ENCODE assay signal across 1 cellular context in the genomic region with DNA sequence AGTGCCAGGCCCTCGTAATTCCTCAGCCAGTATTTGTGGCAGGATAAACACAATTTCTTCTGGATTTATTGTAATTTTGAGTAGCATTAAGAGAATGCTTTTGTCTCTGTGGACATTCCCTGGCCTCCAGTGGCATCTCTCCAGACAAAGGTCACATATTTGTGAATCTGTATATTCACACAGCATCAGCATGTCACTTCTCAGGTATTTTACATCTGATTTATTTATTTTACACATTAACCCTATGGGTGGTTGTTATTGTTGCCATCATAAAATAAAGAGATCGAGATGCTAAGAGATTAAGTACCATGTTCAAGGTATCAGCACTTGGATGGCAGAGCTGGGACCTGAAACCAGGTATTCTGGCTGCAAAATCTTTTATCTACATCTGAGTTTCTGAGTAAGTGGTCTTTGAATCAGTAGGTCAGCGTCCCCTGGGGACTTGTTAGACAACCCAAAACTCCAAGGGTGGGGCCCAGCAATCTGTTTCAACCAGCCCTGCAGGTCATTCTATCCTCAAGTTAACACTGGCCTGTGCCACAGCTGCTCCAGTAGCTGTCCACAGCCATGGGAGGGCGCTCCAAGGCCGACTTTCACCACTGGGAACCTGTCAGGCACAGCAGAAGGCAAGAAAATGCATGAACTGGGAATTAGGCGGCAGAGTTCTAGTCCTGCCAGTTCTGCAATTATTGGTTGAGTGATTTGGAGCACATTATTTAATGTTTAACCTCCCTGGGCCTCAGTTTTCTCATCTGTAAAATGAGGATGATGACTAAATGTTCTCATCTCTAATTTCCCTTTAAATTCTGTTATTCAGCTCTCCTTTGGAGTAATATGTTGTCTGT.
TF ChIP-seq lines count a peak whose summit lies in the region.

No MANE protein-coding gene starts in this region.

TF ChIP-seq in K562, 482 proteins besides CTCF, POLR2A, EP300 and RAD21 (continued from another document and continues in another):
- TF ChIP-seq, protein P1, sequence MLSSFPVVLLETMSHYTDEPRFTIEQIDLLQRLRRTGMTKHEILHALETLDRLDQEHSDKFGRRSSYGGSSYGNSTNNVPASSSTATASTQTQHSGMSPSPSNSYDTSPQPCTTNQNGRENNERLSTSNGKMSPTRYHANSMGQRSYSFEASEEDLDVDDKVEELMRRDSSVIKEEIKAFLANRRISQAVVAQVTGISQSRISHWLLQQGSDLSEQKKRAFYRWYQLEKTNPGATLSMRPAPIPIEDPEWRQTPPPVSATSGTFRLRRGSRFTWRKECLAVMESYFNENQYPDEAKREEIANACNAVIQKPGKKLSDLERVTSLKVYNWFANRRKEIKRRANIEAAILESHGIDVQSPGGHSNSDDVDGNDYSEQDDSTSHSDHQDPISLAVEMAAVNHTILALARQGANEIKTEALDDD (IDR thresholded peaks at IDR 0.05), result peak; percentile 89
- TF ChIP-seq ZNF146 (CRISPR knock-in tag; IDR thresholded peaks at IDR 0.05; ENCODE audit: unreplicated experiment) (no peak), SRSF7 (optimal IDR thresholded peaks at IDR 0.05; ENCODE audit: low read depth, low read length) (no peak), SUPT5H (IDR thresholded peaks at IDR 0.05) (no peak), MEIS2 (IDR thresholded peaks at IDR 0.05; ENCODE audit: partially characterized antibody) (peak; percentile 18), TAL1 (IDR thresholded peaks at IDR 0.05) (no peak), XRCC4 (IDR thresholded peaks at IDR 0.05; ENCODE audit: extremely low read depth, insufficient read depth, insufficient read length) (no peak), DNMT1 (IDR thresholded peaks at IDR 0.05) (no peak), CEBPG (CRISPR knock-in tag; IDR thresholded peaks at IDR 0.05) (no peak), CEBPG (tag; conservative IDR thresholded peaks at IDR 0.05 in 1 of 2, IDR thresholded peaks at IDR 0.05 in 1 of 2) (no peak), XRCC5 (IDR thresholded peaks at IDR 0.05; ENCODE audit: low read depth, low read length) (0 out of 2 replicates have a peak, but pooled peaks have one; percentile 45), ZNF764 (CRISPR knock-in tag; IDR thresholded peaks at IDR 0.05; ENCODE audit: low read depth) (no peak), EGR1 (conservative IDR thresholded peaks at IDR 0.05) (no peak), ELF1 (tag; IDR thresholded peaks at IDR 0.05) (no peak), FOS (IDR thresholded peaks at IDR 0.05; ENCODE audit: extremely low read depth, insufficient read length) (no peak), SMC3 (conservative IDR thresholded peaks at IDR 0.05; ENCODE audit: insufficient read depth, low read depth, low read length) (peak; percentile 83), ARID1B (IDR thresholded peaks at IDR 0.05) (no peak), SP1 (CRISPR knock-in tag; IDR thresholded peaks at IDR 0.05) (no peak; the same call in 1 of the 2 replicates), ZNF282 (CRISPR knock-in tag; IDR thresholded peaks at IDR 0.05) (no peak), POLR2B (IDR thresholded peaks at IDR 0.05; ENCODE audit: low read depth, partially characterized antibody) (no peak), BMI1 (IDR thresholded peaks at IDR 0.05; ENCODE audit: low read length) (no peak), JUND (IDR thresholded peaks at IDR 0.05; ENCODE audit: borderline replicate concordance, low read depth, low read length) (0 out of 2 replicates have a peak, but pooled peaks have one; percentile 17), JUND (tag; IDR thresholded peaks at IDR 0.05; ENCODE audit: borderline replicate concordance, low read depth, low read length) (no peak), NBN (IDR thresholded peaks at IDR 0.05; ENCODE audit: low read depth) (0 out of 2 replicates have a peak, but pooled peaks have one; percentile 29), PRMT5 (CRISPR knock-in tag; IDR thresholded peaks at IDR 0.05) (no peak), ATF7 (IDR thresholded peaks at IDR 0.05) (peak; percentile 21; the same call in 1 of the 2 replicates), HMG20B (CRISPR knock-in tag; IDR thresholded peaks at IDR 0.05) (no peak), CCAR2 (IDR thresholded peaks at IDR 0.05; ENCODE audit: low read depth, low read length) (no peak), FOXP1 (CRISPR knock-in tag; IDR thresholded peaks at IDR 0.05) (0 out of 2 replicates have a peak, but pooled peaks have one; percentile 46), RB1 (IDR thresholded peaks at IDR 0.05; ENCODE audit: low read depth) (peak; percentile 58; the same call in 1 of the 2 replicates), TEAD1 (CRISPR knock-in tag; IDR thresholded peaks at IDR 0.05) (peak in 1 of 2 experiments; percentile 39; a peak in 1 of 4 replicates), NR1H2 (CRISPR knock-in tag; IDR thresholded peaks at IDR 0.05) (no peak), MCM5 (IDR thresholded peaks at IDR 0.05; ENCODE audit: low read depth) (no peak), TFAM (CRISPR knock-in tag; conservative IDR thresholded peaks at IDR 0.05) (no peak), MIER1 (IDR thresholded peaks at IDR 0.05; ENCODE audit: low read depth) (no peak), STAG1 (CRISPR knock-in tag; IDR thresholded peaks at IDR 0.05; ENCODE audit: borderline replicate concordance) (peak; percentile 87; the same call in 1 of the 2 replicates), LCOR (CRISPR knock-in tag; IDR thresholded peaks at IDR 0.05) (0 out of 2 replicates have a peak, but pooled peaks have one; percentile 45), GATAD2A (IDR thresholded peaks at IDR 0.05) (no peak), TCF7L2 (IDR thresholded peaks at IDR 0.05; ENCODE audit: low read depth, low read length) (no peak), NCOA4 (IDR thresholded peaks at IDR 0.05; ENCODE audit: partially characterized antibody) (no peak), HDAC1 (IDR thresholded peaks at IDR 0.05) (no peak), ZNF696 (CRISPR knock-in tag; conservative IDR thresholded peaks at IDR 0.05) (no peak)
- TF ChIP-seq, protein P2, sequence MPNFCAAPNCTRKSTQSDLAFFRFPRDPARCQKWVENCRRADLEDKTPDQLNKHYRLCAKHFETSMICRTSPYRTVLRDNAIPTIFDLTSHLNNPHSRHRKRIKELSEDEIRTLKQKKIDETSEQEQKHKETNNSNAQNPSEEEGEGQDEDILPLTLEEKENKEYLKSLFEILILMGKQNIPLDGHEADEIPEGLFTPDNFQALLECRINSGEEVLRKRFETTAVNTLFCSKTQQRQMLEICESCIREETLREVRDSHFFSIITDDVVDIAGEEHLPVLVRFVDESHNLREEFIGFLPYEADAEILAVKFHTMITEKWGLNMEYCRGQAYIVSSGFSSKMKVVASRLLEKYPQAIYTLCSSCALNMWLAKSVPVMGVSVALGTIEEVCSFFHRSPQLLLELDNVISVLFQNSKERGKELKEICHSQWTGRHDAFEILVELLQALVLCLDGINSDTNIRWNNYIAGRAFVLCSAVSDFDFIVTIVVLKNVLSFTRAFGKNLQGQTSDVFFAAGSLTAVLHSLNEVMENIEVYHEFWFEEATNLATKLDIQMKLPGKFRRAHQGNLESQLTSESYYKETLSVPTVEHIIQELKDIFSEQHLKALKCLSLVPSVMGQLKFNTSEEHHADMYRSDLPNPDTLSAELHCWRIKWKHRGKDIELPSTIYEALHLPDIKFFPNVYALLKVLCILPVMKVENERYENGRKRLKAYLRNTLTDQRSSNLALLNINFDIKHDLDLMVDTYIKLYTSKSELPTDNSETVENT (CRISPR knock-in tag; IDR thresholded peaks at IDR 0.05), result no peak
- TF ChIP-seq, protein P3, sequence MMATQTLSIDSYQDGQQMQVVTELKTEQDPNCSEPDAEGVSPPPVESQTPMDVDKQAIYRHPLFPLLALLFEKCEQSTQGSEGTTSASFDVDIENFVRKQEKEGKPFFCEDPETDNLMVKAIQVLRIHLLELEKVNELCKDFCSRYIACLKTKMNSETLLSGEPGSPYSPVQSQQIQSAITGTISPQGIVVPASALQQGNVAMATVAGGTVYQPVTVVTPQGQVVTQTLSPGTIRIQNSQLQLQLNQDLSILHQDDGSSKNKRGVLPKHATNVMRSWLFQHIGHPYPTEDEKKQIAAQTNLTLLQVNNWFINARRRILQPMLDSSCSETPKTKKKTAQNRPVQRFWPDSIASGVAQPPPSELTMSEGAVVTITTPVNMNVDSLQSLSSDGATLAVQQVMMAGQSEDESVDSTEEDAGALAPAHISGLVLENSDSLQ (IDR thresholded peaks at IDR 0.05), result 0 out of 2 replicates have a peak, but pooled peaks have one; percentile 19
- TF ChIP-seq, protein P4, sequence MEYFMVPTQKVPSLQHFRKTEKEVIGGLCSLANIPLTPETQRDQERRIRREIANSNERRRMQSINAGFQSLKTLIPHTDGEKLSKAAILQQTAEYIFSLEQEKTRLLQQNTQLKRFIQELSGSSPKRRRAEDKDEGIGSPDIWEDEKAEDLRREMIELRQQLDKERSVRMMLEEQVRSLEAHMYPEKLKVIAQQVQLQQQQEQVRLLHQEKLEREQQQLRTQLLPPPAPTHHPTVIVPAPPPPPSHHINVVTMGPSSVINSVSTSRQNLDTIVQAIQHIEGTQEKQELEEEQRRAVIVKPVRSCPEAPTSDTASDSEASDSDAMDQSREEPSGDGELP (CRISPR knock-in tag; IDR thresholded peaks at IDR 0.05; ENCODE audit: borderline replicate concordance), result peak; percentile 85
- TF ChIP-seq, protein P5, sequence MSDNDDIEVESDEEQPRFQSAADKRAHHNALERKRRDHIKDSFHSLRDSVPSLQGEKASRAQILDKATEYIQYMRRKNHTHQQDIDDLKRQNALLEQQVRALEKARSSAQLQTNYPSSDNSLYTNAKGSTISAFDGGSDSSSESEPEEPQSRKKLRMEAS (CRISPR knock-in tag; IDR thresholded peaks at IDR 0.05), result no peak
- TF ChIP-seq, protein P6, sequence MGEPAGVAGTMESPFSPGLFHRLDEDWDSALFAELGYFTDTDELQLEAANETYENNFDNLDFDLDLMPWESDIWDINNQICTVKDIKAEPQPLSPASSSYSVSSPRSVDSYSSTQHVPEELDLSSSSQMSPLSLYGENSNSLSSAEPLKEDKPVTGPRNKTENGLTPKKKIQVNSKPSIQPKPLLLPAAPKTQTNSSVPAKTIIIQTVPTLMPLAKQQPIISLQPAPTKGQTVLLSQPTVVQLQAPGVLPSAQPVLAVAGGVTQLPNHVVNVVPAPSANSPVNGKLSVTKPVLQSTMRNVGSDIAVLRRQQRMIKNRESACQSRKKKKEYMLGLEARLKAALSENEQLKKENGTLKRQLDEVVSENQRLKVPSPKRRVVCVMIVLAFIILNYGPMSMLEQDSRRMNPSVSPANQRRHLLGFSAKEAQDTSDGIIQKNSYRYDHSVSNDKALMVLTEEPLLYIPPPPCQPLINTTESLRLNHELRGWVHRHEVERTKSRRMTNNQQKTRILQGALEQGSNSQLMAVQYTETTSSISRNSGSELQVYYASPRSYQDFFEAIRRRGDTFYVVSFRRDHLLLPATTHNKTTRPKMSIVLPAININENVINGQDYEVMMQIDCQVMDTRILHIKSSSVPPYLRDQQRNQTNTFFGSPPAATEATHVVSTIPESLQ (CRISPR knock-in tag; IDR thresholded peaks at IDR 0.05), result no peak
- TF ChIP-seq, protein P7, sequence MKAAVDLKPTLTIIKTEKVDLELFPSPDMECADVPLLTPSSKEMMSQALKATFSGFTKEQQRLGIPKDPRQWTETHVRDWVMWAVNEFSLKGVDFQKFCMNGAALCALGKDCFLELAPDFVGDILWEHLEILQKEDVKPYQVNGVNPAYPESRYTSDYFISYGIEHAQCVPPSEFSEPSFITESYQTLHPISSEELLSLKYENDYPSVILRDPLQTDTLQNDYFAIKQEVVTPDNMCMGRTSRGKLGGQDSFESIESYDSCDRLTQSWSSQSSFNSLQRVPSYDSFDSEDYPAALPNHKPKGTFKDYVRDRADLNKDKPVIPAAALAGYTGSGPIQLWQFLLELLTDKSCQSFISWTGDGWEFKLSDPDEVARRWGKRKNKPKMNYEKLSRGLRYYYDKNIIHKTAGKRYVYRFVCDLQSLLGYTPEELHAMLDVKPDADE (conservative IDR thresholded peaks at IDR 0.05; ENCODE audit: control insufficient read depth, low read depth, low read length), result no peak
- TF ChIP-seq, protein P8, sequence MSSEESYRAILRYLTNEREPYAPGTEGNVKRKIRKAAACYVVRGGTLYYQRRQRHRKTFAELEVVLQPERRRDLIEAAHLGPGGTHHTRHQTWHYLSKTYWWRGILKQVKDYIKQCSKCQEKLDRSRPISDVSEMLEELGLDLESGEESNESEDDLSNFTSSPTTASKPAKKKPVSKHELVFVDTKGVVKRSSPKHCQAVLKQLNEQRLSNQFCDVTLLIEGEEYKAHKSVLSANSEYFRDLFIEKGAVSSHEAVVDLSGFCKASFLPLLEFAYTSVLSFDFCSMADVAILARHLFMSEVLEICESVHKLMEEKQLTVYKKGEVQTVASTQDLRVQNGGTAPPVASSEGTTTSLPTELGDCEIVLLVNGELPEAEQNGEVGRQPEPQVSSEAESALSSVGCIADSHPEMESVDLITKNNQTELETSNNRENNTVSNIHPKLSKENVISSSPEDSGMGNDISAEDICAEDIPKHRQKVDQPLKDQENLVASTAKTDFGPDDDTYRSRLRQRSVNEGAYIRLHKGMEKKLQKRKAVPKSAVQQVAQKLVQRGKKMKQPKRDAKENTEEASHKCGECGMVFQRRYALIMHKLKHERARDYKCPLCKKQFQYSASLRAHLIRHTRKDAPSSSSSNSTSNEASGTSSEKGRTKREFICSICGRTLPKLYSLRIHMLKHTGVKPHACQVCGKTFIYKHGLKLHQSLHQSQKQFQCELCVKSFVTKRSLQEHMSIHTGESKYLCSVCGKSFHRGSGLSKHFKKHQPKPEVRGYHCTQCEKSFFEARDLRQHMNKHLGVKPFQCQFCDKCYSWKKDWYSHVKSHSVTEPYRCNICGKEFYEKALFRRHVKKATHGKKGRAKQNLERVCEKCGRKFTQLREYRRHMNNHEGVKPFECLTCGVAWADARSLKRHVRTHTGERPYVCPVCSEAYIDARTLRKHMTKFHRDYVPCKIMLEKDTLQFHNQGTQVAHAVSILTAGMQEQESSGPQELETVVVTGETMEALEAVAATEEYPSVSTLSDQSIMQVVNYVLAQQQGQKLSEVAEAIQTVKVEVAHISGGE (CRISPR knock-in tag; IDR thresholded peaks at IDR 0.05), result no peak
- TF ChIP-seq, protein P9, sequence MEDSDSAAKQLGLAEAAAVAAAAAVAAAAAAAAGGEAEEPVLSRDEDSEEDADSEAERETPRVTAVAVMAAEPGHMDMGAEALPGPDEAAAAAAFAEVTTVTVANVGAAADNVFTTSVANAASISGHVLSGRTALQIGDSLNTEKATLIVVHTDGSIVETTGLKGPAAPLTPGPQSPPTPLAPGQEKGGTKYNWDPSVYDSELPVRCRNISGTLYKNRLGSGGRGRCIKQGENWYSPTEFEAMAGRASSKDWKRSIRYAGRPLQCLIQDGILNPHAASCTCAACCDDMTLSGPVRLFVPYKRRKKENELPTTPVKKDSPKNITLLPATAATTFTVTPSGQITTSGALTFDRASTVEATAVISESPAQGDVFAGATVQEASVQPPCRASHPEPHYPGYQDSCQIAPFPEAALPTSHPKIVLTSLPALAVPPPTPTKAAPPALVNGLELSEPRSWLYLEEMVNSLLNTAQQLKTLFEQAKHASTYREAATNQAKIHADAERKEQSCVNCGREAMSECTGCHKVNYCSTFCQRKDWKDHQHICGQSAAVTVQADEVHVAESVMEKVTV (CRISPR knock-in tag; IDR thresholded peaks at IDR 0.05), result peak; percentile 89
